ENCODE assay signal across 26 cellular contexts in the genomic region with DNA sequence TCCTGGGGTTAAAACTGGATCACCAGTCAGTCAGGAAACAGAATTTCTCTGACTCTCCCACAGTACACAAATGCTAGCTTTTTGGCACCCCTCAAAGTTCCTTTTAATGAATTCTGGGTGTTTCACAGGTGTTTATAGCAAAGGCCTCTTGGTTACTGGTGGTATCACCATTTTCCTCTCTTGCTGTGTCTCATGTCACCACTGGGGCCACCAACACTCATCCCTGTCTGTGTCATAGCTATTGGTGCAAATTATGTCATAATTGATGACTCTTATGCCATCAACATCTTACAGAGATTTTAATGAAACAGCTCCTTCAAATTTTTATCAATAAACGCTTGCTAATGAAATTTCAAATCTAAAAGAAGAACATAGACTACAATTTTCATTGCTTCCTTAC.
"Had no signal": no experiment of that assay in that cellular context is flagged by ENCODE, and none has a peak within 500 bp of the region (broad histone marks: within the 10 kb centered on the region; RNA-seq: fewer than 3 reads in every experiment).

No MANE protein-coding gene starts in this region.

- DNase-seq: activated CD4-positive, alpha-beta T cell treated with anti-CD3 and anti-CD28 coated beads, Interleukin-2, amount 10 ng/mL, durations not matched to agents 7 days and 5 days; activated CD4-positive, CD25-positive, alpha-beta regulatory T cell treated with anti-CD3 and anti-CD28 coated beads, Interleukin-2, amount 50 U/mL, for 72 hours; activated CD8-positive, alpha-beta memory T cell treated with anti-CD3 and anti-CD28 coated beads, Interleukin-2, amount 10 ng/mL, durations not matched to agents 7 days and 5 days; activated gamma-delta T cell; activated naive CD4-positive, alpha-beta T cell treated with anti-CD3 and anti-CD28 coated beads, Interleukin-2, amount 10 ng/mL, durations not matched to agents 7 days and 5 days; activated naive CD8-positive, alpha-beta T cell treated with anti-CD3 and anti-CD28 coated beads, Interleukin-2, amount 10 ng/mL, durations not matched to agents 7 days and 5 days; activated T-cell treated with anti-CD3 and anti-CD28 coated beads, Interleukin-2, amount 50 U/mL, for 4 hours; aorta; caudate nucleus; IMR-90; KG1; NCI-H1092; NCI-H1417 treated with DMSO at 0.1 percent for 48 hours; NCI-H1694; NCI-H2029 treated with DMSO at 0.1 percent for 48 hours; NCI-H345; NCI-H510A; NCI-H526 treated with DMSO at 0.1 percent for 48 hours; NCI-H82; OCI-M1; Right ventricle myocardium superior; SJCRH30; SK-N-SH; SW 1271 had no signal

- H3K27ac Mint-ChIP-seq: activated CD4-positive, alpha-beta T cell treated with anti-CD3 and anti-CD28 coated beads, Interleukin-2, amount 10 ng/mL, durations not matched to agents 7 days and 5 days; activated CD8-positive, alpha-beta memory T cell treated with anti-CD3 and anti-CD28 coated beads, Interleukin-2, amount 10 ng/mL, durations not matched to agents 7 days and 5 days; activated naive CD4-positive, alpha-beta T cell treated with anti-CD3 and anti-CD28 coated beads, Interleukin-2, amount 10 ng/mL, durations not matched to agents 7 days and 5 days; activated naive CD8-positive, alpha-beta T cell treated with anti-CD3 and anti-CD28 coated beads, Interleukin-2, amount 10 ng/mL, durations not matched to agents 7 days and 5 days; WTC11 had no signal

- H3K36me3 Mint-ChIP-seq: activated CD8-positive, alpha-beta memory T cell treated with anti-CD3 and anti-CD28 coated beads, Interleukin-2, amount 10 ng/mL, durations not matched to agents 7 days and 5 days; activated naive CD4-positive, alpha-beta T cell treated with anti-CD3 and anti-CD28 coated beads, Interleukin-2, amount 10 ng/mL, durations not matched to agents 7 days and 5 days; activated naive CD8-positive, alpha-beta T cell treated with anti-CD3 and anti-CD28 coated beads, Interleukin-2, amount 10 ng/mL, durations not matched to agents 7 days and 5 days had no signal

- H3K4me1 Mint-ChIP-seq: activated CD4-positive, alpha-beta T cell treated with anti-CD3 and anti-CD28 coated beads, Interleukin-2, amount 10 ng/mL, durations not matched to agents 7 days and 5 days; activated CD8-positive, alpha-beta memory T cell treated with anti-CD3 and anti-CD28 coated beads, Interleukin-2, amount 10 ng/mL, durations not matched to agents 7 days and 5 days; activated naive CD4-positive, alpha-beta T cell treated with anti-CD3 and anti-CD28 coated beads, Interleukin-2, amount 10 ng/mL, durations not matched to agents 7 days and 5 days had no signal

- H3K4me3 Mint-ChIP-seq: activated CD4-positive, alpha-beta T cell treated with anti-CD3 and anti-CD28 coated beads, Interleukin-2, amount 10 ng/mL, durations not matched to agents 7 days and 5 days; activated CD8-positive, alpha-beta memory T cell treated with anti-CD3 and anti-CD28 coated beads, Interleukin-2, amount 10 ng/mL, durations not matched to agents 7 days and 5 days; activated naive CD4-positive, alpha-beta T cell treated with anti-CD3 and anti-CD28 coated beads, Interleukin-2, amount 10 ng/mL, durations not matched to agents 7 days and 5 days; activated naive CD8-positive, alpha-beta T cell treated with anti-CD3 and anti-CD28 coated beads, Interleukin-2, amount 10 ng/mL, durations not matched to agents 7 days and 5 days; activated T-cell treated with anti-CD3 and anti-CD28 coated beads, Interleukin-2, amount 50 U/mL, for 4 hours; WTC11 had no signal

- ATAC-seq: activated CD8-positive, alpha-beta memory T cell treated with anti-CD3 and anti-CD28 coated beads, Interleukin-2, amount 10 ng/mL, durations not matched to agents 7 days and 5 days; Panc1; WTC11 had no signal

- H3K9me3 Mint-ChIP-seq: activated naive CD4-positive, alpha-beta T cell treated with anti-CD3 and anti-CD28 coated beads, Interleukin-2, amount 10 ng/mL, durations not matched to agents 7 days and 5 days; activated naive CD8-positive, alpha-beta T cell treated with anti-CD3 and anti-CD28 coated beads, Interleukin-2, amount 10 ng/mL, durations not matched to agents 7 days and 5 days; activated T-cell treated with anti-CD3 and anti-CD28 coated beads, Interleukin-2, amount 50 U/mL, for 4 hours had no signal
